ENCODE assay signal across 1 cellular context in the genomic region with DNA sequence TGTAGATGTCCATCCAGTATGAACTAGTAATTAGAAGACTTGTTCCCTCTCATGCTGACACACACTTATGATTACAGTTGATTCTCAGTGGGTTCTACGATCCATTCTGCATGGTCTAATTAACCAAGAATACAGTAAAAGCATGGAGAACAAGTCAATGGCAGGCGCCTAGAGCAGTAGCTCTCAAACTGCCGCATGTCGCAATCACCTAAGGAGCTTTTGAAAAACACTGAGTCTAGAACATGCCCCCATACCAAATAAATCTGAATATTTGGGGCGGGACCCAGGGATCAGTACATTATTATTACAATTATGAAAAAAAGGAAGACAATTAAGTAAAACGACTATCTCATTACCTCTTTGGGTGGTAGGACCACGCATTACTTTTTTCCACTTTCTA.
TF ChIP-seq lines count a peak whose summit lies in the region.

No MANE protein-coding gene starts in this region.

TF ChIP-seq in HepG2, 621 proteins besides CTCF, POLR2A, EP300 and RAD21:
- TF ChIP-seq CEBPB (IDR thresholded peaks at IDR 0.05; ENCODE audit: borderline replicate concordance, low read depth, low read length) = peak; percentile 54; the same call in 1 of the 2 replicates
- TF ChIP-seq, protein P1, sequence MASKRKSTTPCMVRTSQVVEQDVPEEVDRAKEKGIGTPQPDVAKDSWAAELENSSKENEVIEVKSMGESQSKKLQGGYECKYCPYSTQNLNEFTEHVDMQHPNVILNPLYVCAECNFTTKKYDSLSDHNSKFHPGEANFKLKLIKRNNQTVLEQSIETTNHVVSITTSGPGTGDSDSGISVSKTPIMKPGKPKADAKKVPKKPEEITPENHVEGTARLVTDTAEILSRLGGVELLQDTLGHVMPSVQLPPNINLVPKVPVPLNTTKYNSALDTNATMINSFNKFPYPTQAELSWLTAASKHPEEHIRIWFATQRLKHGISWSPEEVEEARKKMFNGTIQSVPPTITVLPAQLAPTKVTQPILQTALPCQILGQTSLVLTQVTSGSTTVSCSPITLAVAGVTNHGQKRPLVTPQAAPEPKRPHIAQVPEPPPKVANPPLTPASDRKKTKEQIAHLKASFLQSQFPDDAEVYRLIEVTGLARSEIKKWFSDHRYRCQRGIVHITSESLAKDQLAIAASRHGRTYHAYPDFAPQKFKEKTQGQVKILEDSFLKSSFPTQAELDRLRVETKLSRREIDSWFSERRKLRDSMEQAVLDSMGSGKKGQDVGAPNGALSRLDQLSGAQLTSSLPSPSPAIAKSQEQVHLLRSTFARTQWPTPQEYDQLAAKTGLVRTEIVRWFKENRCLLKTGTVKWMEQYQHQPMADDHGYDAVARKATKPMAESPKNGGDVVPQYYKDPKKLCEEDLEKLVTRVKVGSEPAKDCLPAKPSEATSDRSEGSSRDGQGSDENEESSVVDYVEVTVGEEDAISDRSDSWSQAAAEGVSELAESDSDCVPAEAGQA (IDR thresholded peaks at IDR 0.05; ENCODE audit: low read depth) = no peak
- TF ChIP-seq, protein P1 (CRISPR knock-in tag; IDR thresholded peaks at IDR 0.05; ENCODE audit: borderline replicate concordance) = no peak
- TF ChIP-seq ZNF24 (IDR thresholded peaks at IDR 0.05) = no peak
- TF ChIP-seq ZSCAN22 (CRISPR knock-in tag; IDR thresholded peaks at IDR 0.05) = no peak
